16 cellular contexts compared by ENCODE assay signal in genomic region chr3:8442993-8443670, GRCh38. TPM values are rescaled to one million over a fixed set of nuclear protein-coding genes. Genes with fewer than 3 reads are reported as not detected.
DNase-seq lines count a peak whose midpoint lies in the region; ATAC-seq and TF ChIP-seq lines count a peak whose summit lies in the region.
"Had no signal": no experiment of that assay in that cellular context is flagged by ENCODE, and none has a peak within 500 bp of the region (broad histone marks: within the 10 kb centered on the region; RNA-seq: fewer than 3 reads in every experiment).

No MANE protein-coding gene starts in this region.

- H3K4me1 ChIP-seq in fibroblast of lung (ENCODE audit: control insufficient read depth, extremely low read depth, insufficient read depth, low read length) (peaks cover 32% of the 10 kb centered on the region), osteoblast (ENCODE audit: insufficient read depth, low read length) (peaks cover 46% of the 10 kb centered on the region)

- H3K9me3 ChIP-seq in fibroblast of lung (ENCODE audit: control insufficient read depth, insufficient read depth, low read depth, low read length) (no peaks in the 10 kb centered on the region), osteoblast (ENCODE audit: low read depth, low read length) (no peaks in the 10 kb centered on the region)
- H3K9me3 ChIP-seq: BE2C had no signal

- no peak overlapping the region for H3K27ac Mint-ChIP-seq in chondrocyte (ENCODE audit: unreplicated experiment)
- H3K27ac Mint-ChIP-seq: mesothelial cell of epicardium had no signal

- H3K4me3 Mint-ChIP-seq in chondrocyte (ENCODE audit: unreplicated experiment), result no peak overlapping the region
- H3K4me3 Mint-ChIP-seq: mesothelial cell of epicardium had no signal

- H4K20me1 ChIP-seq in fibroblast of lung (ENCODE audit: control insufficient read depth, extremely low read depth, insufficient read depth, low read length) (no peaks in the 10 kb centered on the region), osteoblast (ENCODE audit: insufficient read depth, low read length) (no peaks in the 10 kb centered on the region)

- TF ChIP-seq CTCF in AG10803 (conservative IDR thresholded peaks at IDR 0.05; ENCODE audit: low read length) (no peak), fibroblast of lung (conservative IDR thresholded peaks at IDR 0.05 in 1 of 2, IDR thresholded peaks at IDR 0.05 in 1 of 2; ENCODE audit: low read depth in 1 of 2, low read length in 2 of 2) (no peak), osteoblast (IDR thresholded peaks at IDR 0.05; ENCODE audit: extremely low read depth, low read depth, low read length) (no peak), chondrocyte (IDR thresholded peaks at IDR 0.05) (no peak)

- no peaks in the 10 kb centered on the region for H3K36me3 Mint-ChIP-seq in chondrocyte (ENCODE audit: low read depth)

- H3K9ac ChIP-seq in fibroblast of lung (ENCODE audit: insufficient read depth, low read length), result peak overlapping the region; percentile 33

- H3K36me3 ChIP-seq in fibroblast of lung (ENCODE audit: control insufficient read depth, insufficient read depth, low read length) (no peaks in the 10 kb centered on the region), osteoblast (ENCODE audit: insufficient read depth, low read length) (no peaks in the 10 kb centered on the region)
- H3K36me3 ChIP-seq: BE2C had no signal

- no peaks in the 10 kb centered on the region for H3K27me3 Mint-ChIP-seq in chondrocyte (ENCODE audit: low read depth)

- H3K27me3 ChIP-seq in fibroblast of lung (ENCODE audit: control insufficient read depth, insufficient read depth, low read length) (no peaks in the 10 kb centered on the region), osteoblast (ENCODE audit: insufficient read depth, low read length) (no peaks in the 10 kb centered on the region)
- H3K27me3 ChIP-seq: BE2C had no signal

- no peak overlapping the region for H3K4me2 ChIP-seq in fibroblast of lung (ENCODE audit: extremely low read depth, insufficient read depth, low read length)
- peak overlapping the region; percentile 21 for H3K4me2 ChIP-seq in osteoblast (ENCODE audit: insufficient read depth, low read length)

- peaks cover 11% of the 10 kb centered on the region for H3K4me1 Mint-ChIP-seq in chondrocyte (ENCODE audit: low read depth)

- peak overlapping the region; percentile 82 for H3K27ac ChIP-seq in fibroblast of lung (ENCODE audit: insufficient read depth, low read length)
- peak overlapping the region; percentile 91 for H3K27ac ChIP-seq in osteoblast (ENCODE audit: low read depth, low read length)

- H2AFZ ChIP-seq in fibroblast of lung (ENCODE audit: low read length) (no peak overlapping the region), osteoblast (ENCODE audit: low read length) (no peak overlapping the region)

- DNase-seq in AG10803 (ENCODE audit: low read depth) (peak; percentile 51), fibroblast of lung (ENCODE audit: low read depth in 2 of 2) (peak in 1 of 2 donors; percentile 50), osteoblast (ENCODE audit: insufficient read length, low spot score, missing footprints) (peak; percentile 56), chondrocyte (ENCODE audit: low spot score) (no peak), retina (no peak), ureter (ENCODE audit: low spot score) (no peak)
- DNase-seq: activated T-cell treated with anti-CD3 and anti-CD28 coated beads, Interleukin-2, amount 50 U/mL, for 48 hours; BE2C; NCI-H2081; NK-92 treated with Interleukin-12 subunit alpha and Interleukin-12 subunit beta, amount 100 ng/mL, for 24 hours; posterior cingulate gyrus; stimulated activated CD4-positive, alpha-beta T cell treated with anti-CD3 and anti-CD28 coated beads, Interleukin-4, amount 100 ng/mL, for 4 hours; stimulated activated naive CD4-positive, alpha-beta T cell had no signal

- H3K4me3 ChIP-seq in AG10803 (ENCODE audit: low read length) (no peak overlapping the region), fibroblast of lung (replicated peaks in 1 of 4; ENCODE audit: control extremely low read depth in 1 of 4, insufficient read depth in 1 of 4, low read depth in 3 of 4, low read length in 4 of 4) (no peak overlapping the region), osteoblast (ENCODE audit: insufficient read depth, low read length) (peak overlapping the region; percentile 9)

- H3K9me3 Mint-ChIP-seq in chondrocyte (ENCODE audit: low read depth), result no peaks in the 10 kb centered on the region

- H3K79me2 ChIP-seq in fibroblast of lung (ENCODE audit: control insufficient read depth, insufficient read depth, low read length), result no peaks in the 10 kb centered on the region
- no peaks in the 10 kb centered on the region for H3K79me2 ChIP-seq in osteoblast (ENCODE audit: insufficient read depth, low read length)

- ATAC-seq in SK-N-SH treated with all-trans-retinoic acid at 6 μM for 48 hours (no peak; the same call in 2 of the 3 replicates), HG02885 (IDR thresholded peaks at IDR 0.05; ENCODE audit: poor library complexity, unreplicated experiment) (no peak)

TF ChIP-seq in SK-N-SH treated with all-trans-retinoic acid at 6 μM for 48 hours, 23 proteins besides CTCF, POLR2A, EP300 and RAD21:
- TF ChIP-seq ZFP3 (CRISPR knock-in tag; IDR thresholded peaks at IDR 0.05), result peak; percentile 77
- 0 out of 2 replicates have a peak, but pooled peaks have one; percentile 11 for TF ChIP-seq CSDC2 (CRISPR knock-in tag; IDR thresholded peaks at IDR 0.05)
- TF ChIP-seq TCF4 (CRISPR knock-in tag; IDR thresholded peaks at IDR 0.05; ENCODE audit: borderline replicate concordance), result no peak

RNA-seq across cellular contexts. Expression of gene LMCD1, which starts 58.5 kb away (rescaled TPM):
- total RNA-seq in fibroblast of lung, result 40.1 and 60.1 TPM in 2 replicates
- polyA plus RNA-seq in fibroblast of lung, result 29.7 and 137 TPM in 2 replicates
- 33.1 and 156 TPM in 2 replicates for polyA plus RNA-seq in fibroblast of lung (2012)
- 22.1 and 94.8 TPM in 2 replicates for polyA minus RNA-seq in fibroblast of lung (ENCODE audit: low replicate concordance)
- total RNA-seq in osteoblast, result 213 and 294 TPM in 2 replicates
- 260 to 268 TPM (median 263 TPM) in 3 replicates for total RNA-seq in chondrocyte
- 43.3 TPM for total RNA-seq in ureter

Comparison
In these comparisons a context has a peak if more than half of its experiments do, and no peak if none do; other contexts are left out.
1. DNase-seq: peak in AG10803 (single experiment) and osteoblast (single experiment); none in chondrocyte (single experiment), retina (single experiment) and ureter (single experiment).